ENCODE assay signal across 15 cellular contexts in the genomic region with DNA sequence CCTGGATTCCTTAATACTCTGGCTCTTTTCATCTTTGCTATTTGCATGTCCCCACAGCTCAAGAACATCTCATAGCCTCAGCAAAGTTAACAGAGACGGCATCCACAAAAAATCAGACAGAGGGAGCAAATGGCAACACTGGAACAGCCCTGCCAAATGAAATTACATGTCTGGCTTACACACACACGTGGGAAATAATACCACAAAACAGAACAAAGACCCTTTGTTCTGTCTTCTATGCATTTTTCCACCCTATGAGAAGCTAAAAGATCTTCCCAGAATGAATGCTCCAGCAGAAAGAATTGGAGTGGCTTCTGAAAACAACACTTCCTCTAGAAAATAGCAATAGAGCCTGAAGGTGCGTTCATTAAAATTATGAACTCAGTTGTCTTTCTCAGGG.
DNase-seq lines count a peak whose midpoint lies in the region; ATAC-seq and TF ChIP-seq lines count a peak whose summit lies in the region.
"Had no signal": no experiment of that assay in that cellular context is flagged by ENCODE, and none has a peak within 500 bp of the region (broad histone marks: within the 10 kb centered on the region; RNA-seq: fewer than 3 reads in every experiment).

No MANE protein-coding gene starts in this region.

- H3K4me1 ChIP-seq in SJCRH30 = peaks cover 9% of the 10 kb centered on the region

- peaks cover 3% of the 10 kb centered on the region for H3K36me3 Mint-ChIP-seq in progenitor cell of endocrine pancreas (ENCODE audit: insufficient read depth)

- H3K27ac Mint-ChIP-seq in progenitor cell of endocrine pancreas = peak overlapping the region; percentile 42
- H3K27ac Mint-ChIP-seq: HFFc6 had no signal

- DNase-seq in HT1080 (ENCODE audit: low read depth) (peak; percentile 38), SJCRH30 (peak; percentile 14 to 57), globus pallidus (ENCODE audit: low spot score) (peak; percentile 31), progenitor cell of endocrine pancreas (ENCODE audit: low spot score, unreplicated experiment) (no peak), islet precursor cell (no peak), Right ventricle myocardium superior (no peak)
- DNase-seq: ACHN, COR-L47, DND-41, HFFc6, PC-3, SW 1271 had no signal

- intact Hi-C loops in Right ventricle myocardium superior (cut with DNase I) = no loop called here

- no peak overlapping the region for H3K4me3 Mint-ChIP-seq in progenitor cell of endocrine pancreas (ENCODE audit: low read depth)
- H3K4me3 Mint-ChIP-seq: CD14-positive monocyte, HFFc6 had no signal

- no peaks in the 10 kb centered on the region for H3K9me3 Mint-ChIP-seq in progenitor cell of endocrine pancreas (ENCODE audit: low read depth)
- H3K9me3 Mint-ChIP-seq: HFFc6 had no signal

- ATAC-seq in HG03280 (IDR thresholded peaks at IDR 0.05; ENCODE audit: unreplicated experiment) (no peak), HG02840 (IDR thresholded peaks at IDR 0.05; ENCODE audit: low FRiP score, unreplicated experiment) (no peak), Right ventricle myocardium superior (ENCODE audit: poor library complexity) (no peak)
- ATAC-seq: PC-3 had no signal

- no peak for TF ChIP-seq CTCF in progenitor cell of endocrine pancreas (IDR thresholded peaks at IDR 0.05; ENCODE audit: unreplicated experiment)

- no peaks in the 10 kb centered on the region for H3K9me3 ChIP-seq in SJCRH30 (replicated peaks)

- H3K27me3 Mint-ChIP-seq in progenitor cell of endocrine pancreas = no peaks in the 10 kb centered on the region

- H3K36me3 ChIP-seq in SJCRH30 = no peaks in the 10 kb centered on the region

- peak overlapping the region; percentile 77 for H3K27ac ChIP-seq in SJCRH30

- H3K4me1 Mint-ChIP-seq in progenitor cell of endocrine pancreas (ENCODE audit: low read depth) = peaks cover 28% of the 10 kb centered on the region

- peak overlapping the region; percentile 37 for H3K4me3 ChIP-seq in SJCRH30

- H3K27me3 ChIP-seq in SJCRH30 = no peaks in the 10 kb centered on the region

Comparison
In these comparisons a context has a peak if more than half of its experiments do, and no peak if none do; other contexts are left out.
1. DNase-seq: peak in HT1080 (single experiment), SJCRH30 (2 of 2) and globus pallidus (single experiment); none in progenitor cell of endocrine pancreas (single experiment), islet precursor cell (single experiment) and Right ventricle myocardium superior (single experiment).